In the genomic region with DNA sequence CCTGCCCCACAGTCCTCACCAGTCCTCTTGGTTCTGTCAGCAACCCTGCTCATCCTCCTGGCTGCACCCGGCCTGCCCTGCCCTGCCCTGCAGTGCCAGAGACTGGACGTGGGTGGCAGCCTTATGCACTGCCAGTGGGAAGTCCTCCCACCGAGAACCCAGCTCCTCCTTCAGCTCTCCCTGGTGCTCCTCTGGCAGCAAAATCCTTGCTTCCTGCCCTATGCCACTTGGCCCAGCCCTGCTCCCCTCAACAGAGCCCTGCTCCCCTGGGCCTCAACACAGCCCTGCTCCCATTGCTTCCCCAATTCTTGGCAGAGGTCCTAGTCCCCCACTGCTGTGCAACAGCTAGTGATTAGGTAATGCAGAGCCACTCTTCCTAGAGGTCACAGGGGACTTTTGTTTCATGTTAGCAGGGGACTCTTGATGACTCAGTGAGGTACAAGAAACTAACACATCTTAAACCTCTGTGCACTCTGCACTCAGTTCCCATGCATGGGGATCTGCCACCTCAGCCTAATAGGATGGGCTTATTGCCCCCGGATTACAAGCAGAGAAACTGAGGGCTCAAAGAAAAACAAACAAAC, we compare ENCODE assay signal across 11 cellular contexts. TPM values are rescaled to one million over a fixed set of nuclear protein-coding genes. Genes with fewer than 3 reads are reported as not detected.
DNase-seq lines count a peak whose midpoint lies in the region; ATAC-seq and TF ChIP-seq lines count a peak whose summit lies in the region.
"Had no signal": no experiment of that assay in that cellular context is flagged by ENCODE, and none has a peak within 500 bp of the region (broad histone marks: within the 10 kb centered on the region; RNA-seq: fewer than 3 reads in every experiment).

No MANE protein-coding gene starts in this region.

- H3K9me3 ChIP-seq in CD4-positive, alpha-beta T cell (ENCODE audit: control insufficient read depth, low read length), result no peaks in the 10 kb centered on the region
- no peaks in the 10 kb centered on the region for H3K9me3 ChIP-seq in esophagus squamous epithelium
- H3K9me3 ChIP-seq: heart left ventricle had no signal

- H3K4me3 Mint-ChIP-seq in CD4-positive, alpha-beta T cell, result peak overlapping the region; percentile 42
- no peak overlapping the region for H3K4me3 Mint-ChIP-seq in activated naive CD8-positive, alpha-beta T cell treated with anti-CD3 and anti-CD28 coated beads for 36 hours

- CTCF ChIA-PET in CD4-positive, alpha-beta T cell (lab: Charles Lee), result interaction anchor here (0.6 kb wide), 1 partner anchor 142 kb away, joined by 3 read pairs; no protein-coding TSS in a partner anchor

- no peaks in the 10 kb centered on the region for H3K27me3 Mint-ChIP-seq in CD4-positive, alpha-beta T cell
- no peaks in the 10 kb centered on the region for H3K27me3 Mint-ChIP-seq in activated naive CD8-positive, alpha-beta T cell treated with anti-CD3 and anti-CD28 coated beads for 36 hours

- no peak for TF ChIP-seq POLR2A in esophagus squamous epithelium (IDR thresholded peaks at IDR 0.05)

- H3K27ac ChIP-seq in CD4-positive, alpha-beta T cell (ENCODE audit: low read depth, low read length), result no peak overlapping the region
- H3K27ac ChIP-seq in esophagus squamous epithelium, result no peak overlapping the region
- H3K27ac ChIP-seq: heart left ventricle, parathyroid adenoma had no signal

- H3K36me3 Mint-ChIP-seq in CD4-positive, alpha-beta T cell (ENCODE audit: low read depth), result no peaks in the 10 kb centered on the region
- H3K36me3 Mint-ChIP-seq in activated naive CD8-positive, alpha-beta T cell treated with anti-CD3 and anti-CD28 coated beads for 36 hours, result no peaks in the 10 kb centered on the region

- H3K27me3 ChIP-seq in CD4-positive, alpha-beta T cell (ENCODE audit: control insufficient read depth, insufficient read depth, low read length), result no peaks in the 10 kb centered on the region
- H3K27me3 ChIP-seq in esophagus squamous epithelium, result no peaks in the 10 kb centered on the region
- H3K27me3 ChIP-seq: heart left ventricle had no signal

- H3K27ac Mint-ChIP-seq in CD4-positive, alpha-beta T cell, result no peak overlapping the region
- H3K27ac Mint-ChIP-seq in activated naive CD8-positive, alpha-beta T cell treated with anti-CD3 and anti-CD28 coated beads for 36 hours, result peak overlapping the region; percentile 62

- no peak for DNase-seq in CD4-positive, alpha-beta T cell
- DNase-seq in activated naive CD8-positive, alpha-beta T cell treated with anti-CD3 and anti-CD28 coated beads for 36 hours, result peak; percentile 12
- DNase-seq in NCI-H1436 treated with DMSO at 0.1 percent for 48 hours (lab: John Stamatoyannopoulos, UW) (no peak), NCI-H2081 treated with DMSO at 0.1 percent for 48 hours (lab: John Stamatoyannopoulos, UW) (no peak), esophagus squamous epithelium (lab: John Stamatoyannopoulos, UW) (no peak), retina (no peak)
- DNase-seq: activated naive CD4-positive, alpha-beta T cell treated with Interleukin-2 at 50 U/mL for 16 hours; heart left ventricle had no signal

- intact Hi-C loops in CD4-positive, alpha-beta T cell (cut with DNase I, micrococcal nuclease), result no loop called here
- intact Hi-C loops in esophagus squamous epithelium (cut with DNase I), result no loop called here

- H3K4me1 ChIP-seq in esophagus squamous epithelium, result no peaks in the 10 kb centered on the region
- H3K4me1 ChIP-seq: heart left ventricle, parathyroid adenoma had no signal

- POLR2A ChIA-PET in CD4-positive, alpha-beta T cell (lab: Charles Lee), result interaction anchor here (0.6 to 3.1 kb wide), 3 partner anchors 11 to 30 kb away, joined by 4 to 20 read pairs (median 4); no protein-coding TSS in a partner anchor

- H3K4me3 ChIP-seq in esophagus squamous epithelium, result no peak overlapping the region
- H3K4me3 ChIP-seq: heart left ventricle had no signal

- H3K36me3 ChIP-seq in esophagus squamous epithelium, result no peaks in the 10 kb centered on the region
- H3K36me3 ChIP-seq: heart left ventricle had no signal

- ATAC-seq in CD4-positive, alpha-beta T cell (ENCODE audit: poor library complexity), result no peak
- peak; percentile 76 for ATAC-seq in GM19395 (IDR thresholded peaks at IDR 0.05; ENCODE audit: unreplicated experiment)
- ATAC-seq in HG03432 (IDR thresholded peaks at IDR 0.05; ENCODE audit: unreplicated experiment), result peak; percentile 96

- H3K9me3 Mint-ChIP-seq in CD4-positive, alpha-beta T cell, result no peaks in the 10 kb centered on the region
- H3K9me3 Mint-ChIP-seq in activated naive CD8-positive, alpha-beta T cell treated with anti-CD3 and anti-CD28 coated beads for 36 hours, result no peaks in the 10 kb centered on the region

- TF ChIP-seq CTCF in CD4-positive, alpha-beta T cell (IDR thresholded peaks at IDR 0.05), result no peak
- no peak for TF ChIP-seq CTCF in esophagus squamous epithelium (IDR thresholded peaks at IDR 0.05)

- H3K4me1 Mint-ChIP-seq in CD4-positive, alpha-beta T cell (ENCODE audit: low read depth), result peaks cover 36% of the 10 kb centered on the region
- peaks cover 20% of the 10 kb centered on the region for H3K4me1 Mint-ChIP-seq in activated naive CD8-positive, alpha-beta T cell treated with anti-CD3 and anti-CD28 coated beads for 36 hours

- WGBS in esophagus squamous epithelium, 2 donors, result 62 to 88% methylated on average over 1 to 2 of the region's 4 CpGs

RNA-seq across cellular contexts. Expression of gene EDAR, which starts 58.0 kb away (rescaled TPM):
- 10 to 100 TPM in 1 of 2 experiments, 1 to 10 TPM in 1; 9.4 to 10.3 TPM for total RNA-seq in CD4-positive, alpha-beta T cell
- under 1 TPM; 0.16 to 0.21 TPM for total RNA-seq in activated naive CD8-positive, alpha-beta T cell treated with anti-CD3 and anti-CD28 coated beads for 36 hours
- total RNA-seq in esophagus squamous epithelium, result 1 to 10 TPM; 3.9 to 5.3 (median 4.4) TPM

Comparison
In these comparisons a context has a peak if more than half of its experiments do, and no peak if none do; other contexts are left out.
1. RNA of gene EDAR, which starts 58.0 kb away (total RNA-seq): 9.4 to 10.3 TPM in CD4-positive, alpha-beta T cell and 3.9 to 5.3 TPM in esophagus squamous epithelium; 0.16 to 0.21 TPM in activated naive CD8-positive, alpha-beta T cell treated with anti-CD3 and anti-CD28 coated beads for 36 hours; every median in the first group is over 4 times any median in the second.